8 cellular contexts compared by ENCODE assay signal in the genomic region with DNA sequence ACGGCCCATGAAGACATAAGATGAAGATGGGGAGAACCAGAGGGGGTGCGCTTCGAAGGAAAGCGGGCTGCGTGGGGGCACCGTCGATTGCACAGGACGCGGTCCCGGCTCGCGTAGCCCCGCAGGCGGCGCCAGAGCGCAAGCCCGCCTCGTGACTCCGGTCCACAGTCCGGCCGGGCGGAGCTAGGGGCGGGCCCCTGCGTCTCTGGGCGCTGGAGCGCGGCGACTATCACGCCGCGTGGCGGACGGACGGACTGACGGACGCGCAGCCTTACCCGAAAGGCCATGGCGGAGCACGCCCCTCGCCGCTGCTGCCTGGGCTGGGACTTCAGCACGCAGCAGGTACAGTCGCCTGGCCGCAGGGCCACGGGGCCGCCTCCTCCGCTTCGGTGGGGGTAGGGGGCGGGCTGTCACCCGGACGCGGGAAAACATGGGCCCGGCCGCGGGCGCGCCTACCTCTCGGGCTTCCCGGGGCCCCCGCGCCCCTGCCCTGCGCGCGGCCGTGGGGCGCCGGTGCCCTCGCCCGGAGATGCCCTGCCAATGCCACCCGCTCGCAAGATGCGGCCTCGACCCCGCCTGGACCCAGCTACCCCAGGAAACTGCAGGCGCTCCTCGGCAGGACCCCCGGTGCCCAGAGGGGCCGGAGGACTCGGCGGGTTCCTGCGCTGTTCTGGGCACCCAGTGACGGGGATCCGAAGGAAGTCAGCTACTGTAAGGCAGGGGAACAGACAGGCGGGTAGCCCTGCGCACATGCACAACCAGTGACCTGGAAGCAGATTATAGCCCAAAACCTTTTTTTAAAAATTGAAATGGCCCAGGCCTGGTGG. TPM values are rescaled to one million over a fixed set of nuclear protein-coding genes. Genes with fewer than 3 reads are reported as not detected.
DNase-seq lines count a peak whose midpoint lies in the region; ATAC-seq, FAIRE-seq and TF ChIP-seq lines count a peak whose summit lies in the region.

A gene (plus strand): TSS at position 202 of the 827 bp plus-strand sequence. CDS start 84 bp downstream, at position 286.

- H3K9me1 ChIP-seq in keratinocyte (ENCODE audit: control insufficient read depth, extremely low read depth, insufficient read depth, low read length) = no peaks in the 10 kb centered on the region

- peaks cover 6% of the 10 kb centered on the region for H3K4me1 ChIP-seq in keratinocyte (ENCODE audit: control insufficient read depth, extremely low read depth, insufficient read depth, low read length)

- peak; percentile 94 for ATAC-seq in HG02840 (IDR thresholded peaks at IDR 0.05; ENCODE audit: low FRiP score, unreplicated experiment)

- no peaks in the 10 kb centered on the region for H4K20me1 ChIP-seq in keratinocyte (ENCODE audit: control insufficient read depth, extremely low read depth, insufficient read depth, low read length)

- H3K4me3 ChIP-seq in WERI-Rb-1 (ENCODE audit: low read depth, low read length) (peak within 1 kb of the TSS; percentile 79), bronchial epithelial cell (ENCODE audit: low read depth, low read length) (peak within 1 kb of the TSS; percentile 76), keratinocyte (ENCODE audit: control insufficient read depth in 2 of 3, extremely low read depth in 1 of 3, insufficient read depth in 2 of 3, low read depth in 1 of 3, low read length in 3 of 3) (peak within 1 kb of the TSS; percentile 67 to 81 (median 74))

- H3K9me3 ChIP-seq in WERI-Rb-1 (ENCODE audit: severe bottlenecking) (no peaks in the 10 kb centered on the region), keratinocyte (ENCODE audit: control insufficient read depth, low read depth, low read length) (no peaks in the 10 kb centered on the region)

- FAIRE-seq in bronchial epithelial cell (lab: Jason Lieb, UNC) (no peak), keratinocyte (lab: Jason Lieb, UNC) (no peak)

- H3K79me2 ChIP-seq in keratinocyte (ENCODE audit: control insufficient read depth, insufficient read depth, low read length) = no peaks in the 10 kb centered on the region

- peak within 1 kb of the TSS; percentile 78 for H3K4me2 ChIP-seq in keratinocyte (ENCODE audit: control insufficient read depth, extremely low read depth, insufficient read depth, low read depth, low read length)

- TF ChIP-seq CTCF in WERI-Rb-1 (IDR thresholded peaks at IDR 0.05; ENCODE audit: low read depth, low read length) = peak; percentile 96
- TF ChIP-seq CTCF in bronchial epithelial cell (IDR thresholded peaks at IDR 0.05; ENCODE audit: insufficient read depth, low read length, severe bottlenecking) = peak; percentile 98
- peak; percentile 65 to 92 (median 88) for TF ChIP-seq CTCF in keratinocyte (optimal IDR thresholded peaks at IDR 0.05 in 1 of 3, IDR thresholded peaks at IDR 0.05 in 1 of 3, conservative IDR thresholded peaks at IDR 0.05 in 1 of 3; ENCODE audit: extremely low read depth in 1 of 3, insufficient read depth in 2 of 3, low read length in 3 of 3)

- no peaks in the 10 kb centered on the region for H3K27me3 ChIP-seq in WERI-Rb-1 (ENCODE audit: insufficient read depth, low read depth, severe bottlenecking)
- no peaks in the 10 kb centered on the region for H3K27me3 ChIP-seq in bronchial epithelial cell (ENCODE audit: control insufficient read depth, insufficient read depth, low read length)
- H3K27me3 ChIP-seq in keratinocyte (ENCODE audit: control insufficient read depth, extremely low read depth, insufficient read depth, low read length) = no peaks in the 10 kb centered on the region

- H3K9ac ChIP-seq in keratinocyte (ENCODE audit: control insufficient read depth, extremely low read depth, insufficient read depth, low read length) = peak within 1 kb of the TSS; percentile 67

- dilution Hi-C loops in keratinocyte (cut with MboI; ENCODE audit: extremely low pct_ligation_motif_present, low sequenced_read_pairs) = no loop called here

- H3K27ac ChIP-seq in WERI-Rb-1 = peak within 1 kb of the TSS; percentile 53
- no peak within 1 kb of the TSS for H3K27ac ChIP-seq in keratinocyte (ENCODE audit: control insufficient read depth, insufficient read depth, low read length)

- H2AFZ ChIP-seq in keratinocyte (ENCODE audit: control insufficient read depth, low read length) = peak within 1 kb of the TSS; percentile 97

- peak; percentile 39 for DNase-seq in NK-92 treated with Interleukin-12 subunit alpha and Interleukin-12 subunit beta, amount 100 ng/mL, for 24 hours (lab: John Stamatoyannopoulos, UW)
- no peak for DNase-seq in NK-92 (lab: John Stamatoyannopoulos, UW; ENCODE audit: unreplicated experiment)
- DNase-seq in NCI-H1930 (lab: John Stamatoyannopoulos, UW) = peak; percentile 53 to 78
- peak; percentile 86 for DNase-seq in WERI-Rb-1
- DNase-seq in bronchial epithelial cell (ENCODE audit: low read depth) = peak; percentile 56
- DNase-seq in keratinocyte (ENCODE audit: low read depth, low spot score) = no peak
- peak; percentile 65 to 79 (median 75) for DNase-seq in stimulated activated CD4-positive, alpha-beta T cell treated with anti-CD3 and anti-CD28 coated beads, Interleukin-12 subunit alpha, Interleukin-12 subunit beta, amount 100 ng/mL, for 48 hours (ENCODE audit: low read depth in 2 of 3, low spot score in 1 of 3)

- peaks cover 13% of the 10 kb centered on the region for H3K36me3 ChIP-seq in WERI-Rb-1
- H3K36me3 ChIP-seq in bronchial epithelial cell (ENCODE audit: control insufficient read depth, insufficient read depth, low read length) = no peaks in the 10 kb centered on the region
- H3K36me3 ChIP-seq in keratinocyte (ENCODE audit: control insufficient read depth in 2 of 2, extremely low read depth in 1 of 2, insufficient read depth in 2 of 2, low read length in 2 of 2) = no peaks in the 10 kb centered on the region

RNA-seq across cellular contexts. Expression of the gene that starts here (rescaled TPM):
- total RNA-seq in bronchial epithelial cell = 1.5 and 2.1 TPM in 2 replicates
- polyA plus RNA-seq in keratinocyte = 1.1 to 1.8 TPM (median 1.8 TPM) in 3 replicates
- polyA plus RNA-seq in keratinocyte (2011; ENCODE audit: low read depth) = 0.85 TPM
- 1.0 and 1.6 TPM in 2 replicates for polyA plus RNA-seq in keratinocyte (2011; cell fraction: cytosol; rRNA removed)
- polyA plus RNA-seq in keratinocyte (2011; cell fraction: nucleus; rRNA removed) = 3.4 and 3.7 TPM in 2 replicates
- polyA plus RNA-seq in keratinocyte (2012; ENCODE audit: low replicate concordance) = 0.38 and 1.2 TPM in 2 replicates
- 2.7 to 3.9 TPM (median 3.3 TPM) in 3 replicates for polyA minus RNA-seq in keratinocyte
- 0.96 TPM for polyA minus RNA-seq in keratinocyte (2011; cell fraction: cytosol; rRNA and poly(A)+ RNA removed)
- 4.6 and 7.8 TPM in 2 replicates for polyA minus RNA-seq in keratinocyte (2011; cell fraction: nucleus; rRNA and poly(A)+ RNA removed)

Comparison
In these comparisons a context has a peak if more than half of its experiments do, and no peak if none do; other contexts are left out.
1. DNase-seq: peak in NK-92 treated with Interleukin-12 subunit alpha and Interleukin-12 subunit beta, amount 100 ng/mL, for 24 hours (single experiment), NCI-H1930 (2 of 2), WERI-Rb-1 (single experiment), bronchial epithelial cell (single experiment) and stimulated activated CD4-positive, alpha-beta T cell treated with anti-CD3 and anti-CD28 coated beads, Interleukin-12 subunit alpha, Interleukin-12 subunit beta, amount 100 ng/mL, for 48 hours (3 of 3); none in NK-92 (single experiment) and keratinocyte (single experiment).
2. Peak in every context shown above with its lines, with median percentiles within 50 percentile points of each other: H3K4me3 ChIP-seq and CTCF ChIP-seq.